ENCODE assay signal across 23 cellular contexts in genomic region chrX:64428371-64428770, GRCh38. TPM values are rescaled to one million over a fixed set of nuclear protein-coding genes. Genes with fewer than 3 reads are reported as not detected.
"Had no signal": no experiment of that assay in that cellular context is flagged by ENCODE, and none has a peak within 500 bp of the region (broad histone marks: within the 10 kb centered on the region; RNA-seq: fewer than 3 reads in every experiment).

No MANE protein-coding gene starts in this region.

- DNase-seq: MM.1S, NCI-H1092 treated with DMSO at 0.1 percent for 48 hours, NCI-H1436, NCI-H187, NCI-H2029, NCI-H2081 treated with DMSO at 0.1 percent for 48 hours, NCI-H2171, NCI-H226, NCI-H446, NCI-H510A, NCI-H524 treated with DMSO at 0.1 percent for 48 hours, NCI-H69, NCI-H774, OCI-M1, PC-9, Peyer's patch, SHP77 treated with DMSO at 0.1 percent for 48 hours, SJCRH30 had no signal

- H2AFZ ChIP-seq: PC-9 had no signal

- H3K36me3 ChIP-seq: Peyer's patch, SJCRH30 had no signal

- H3K4me3 ChIP-seq: K562, PC-9, Peyer's patch, SJCRH30 had no signal

- H3K4me2 ChIP-seq: PC-9 had no signal

- H3K4me1 ChIP-seq: Peyer's patch, SJCRH30 had no signal

- H3K36me3 Mint-ChIP-seq: IgD-negative memory B cell had no signal

- ATAC-seq: K562, Right ventricle myocardium inferior, SK-N-SH treated with all-trans-retinoic acid at 6 μM for 48 hours had no signal

- H3K27ac ChIP-seq: PC-9, Peyer's patch, SJCRH30 had no signal

- H3K27me3 ChIP-seq: Peyer's patch, SJCRH30 had no signal

- H3K9me3 ChIP-seq: Peyer's patch, SJCRH30 had no signal

RNA-seq across cellular contexts. Expression of gene MTMR8, which starts 33.1 kb away (rescaled TPM):
- total RNA-seq: LHCN-M2, SJCRH30 had no signal
